22 cellular contexts compared by ENCODE assay signal in the genomic region with DNA sequence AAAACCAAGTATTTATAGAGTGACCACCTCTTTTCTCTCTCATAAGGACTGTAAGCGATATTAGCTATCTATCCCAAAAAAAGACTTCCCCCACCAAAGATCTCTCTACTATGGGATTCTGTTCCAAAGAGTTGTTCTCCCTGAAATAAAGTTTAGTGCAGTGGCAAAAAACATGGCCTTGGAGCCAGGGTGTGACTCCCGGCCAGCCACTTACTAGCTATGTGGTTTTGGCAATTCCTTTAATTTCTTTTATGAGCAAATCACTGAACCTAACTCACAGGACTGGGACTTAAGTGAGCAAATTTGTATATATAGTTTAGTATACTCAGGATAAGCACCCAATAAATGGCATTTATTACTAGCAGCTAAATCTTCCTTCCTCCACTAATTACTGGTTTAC. TPM values are rescaled to one million over a fixed set of nuclear protein-coding genes. Genes with fewer than 3 reads are reported as not detected.
DNase-seq lines count a peak whose midpoint lies in the region; ATAC-seq and TF ChIP-seq lines count a peak whose summit lies in the region.
"Had no signal": no experiment of that assay in that cellular context is flagged by ENCODE, and none has a peak within 500 bp of the region (broad histone marks: within the 10 kb centered on the region; RNA-seq: fewer than 3 reads in every experiment).

No MANE protein-coding gene starts in this region.

- H3K27me3 ChIP-seq in right cardiac atrium (ENCODE audit: control insufficient read depth, insufficient read depth) (no peaks in the 10 kb centered on the region), MG63 (no peaks in the 10 kb centered on the region)
- H3K27me3 ChIP-seq: BLaER1 had no signal

- H3K27ac Mint-ChIP-seq in activated T-helper 2 cell treated with anti-CD3 and anti-CD28 coated beads, Interferon-gamma antibody, Interleukin-2, Interleukin-4, amounts not matched to agents 10 μg/mL and 5 μg/mL and 100 μg/mL, durations not matched to agents 14 hours and 24 hours and 36 hours, result no peak overlapping the region
- H3K27ac Mint-ChIP-seq: CD8-positive, alpha-beta T cell; HFFc6 had no signal

- H3K9me3 ChIP-seq in right cardiac atrium (ENCODE audit: control insufficient read depth, low read length) (no peaks in the 10 kb centered on the region), MG63 (0 out of 2 replicates have a peak, but pooled peaks cover 3% of the 10 kb centered on the region)
- H3K9me3 ChIP-seq: BLaER1 had no signal

- WGBS in right cardiac atrium, result 82% methylated on average over 2 of the region's 2 CpGs

- peaks cover 4% of the 10 kb centered on the region for H3K4me1 ChIP-seq in right cardiac atrium (ENCODE audit: control insufficient read depth, insufficient read depth, low read length)
- H3K4me1 ChIP-seq: BLaER1 had no signal

- no peak overlapping the region for H3K4me3 Mint-ChIP-seq in activated T-helper 2 cell treated with anti-CD3 and anti-CD28 coated beads, Interferon-gamma antibody, Interleukin-2, Interleukin-4, amounts not matched to agents 10 μg/mL and 5 μg/mL and 100 μg/mL, durations not matched to agents 14 hours and 24 hours and 36 hours (ENCODE audit: low read depth)
- H3K4me3 Mint-ChIP-seq: CD14-positive monocyte; CD8-positive, alpha-beta T cell; HFFc6 had no signal

- no peaks in the 10 kb centered on the region for H3K36me3 Mint-ChIP-seq in activated T-helper 2 cell treated with anti-CD3 and anti-CD28 coated beads, Interferon-gamma antibody, Interleukin-2, Interleukin-4, amounts not matched to agents 10 μg/mL and 5 μg/mL and 100 μg/mL, durations not matched to agents 14 hours and 24 hours and 36 hours (ENCODE audit: low read depth)
- H3K36me3 Mint-ChIP-seq: CD8-positive, alpha-beta T cell had no signal

- ATAC-seq in right cardiac atrium, result no peak
- ATAC-seq: CD8-positive, alpha-beta T cell; GM12878; HCT116; K562 had no signal

- DNase-seq in right cardiac atrium, result peak in 2 of 3 donors; percentile 20 to 52
- DNase-seq in cardiac septum (ENCODE audit: low spot score), result no peak
- DNase-seq in LoVo (ENCODE audit: low spot score), result peak; percentile 0
- peak; percentile 21 for DNase-seq in fibroblast of the aortic adventitia (ENCODE audit: low read depth)
- no peak for DNase-seq in activated CD8-positive, alpha-beta memory T cell treated with anti-CD3 and anti-CD28 coated beads, Interleukin-2, amount 50 U/mL, for 48 hours
- DNase-seq in activated T-helper 2 cell treated with anti-CD3 and anti-CD28 coated beads, Interferon-gamma antibody, Interleukin-2, Interleukin-4, amounts not matched to agents 10 μg/mL and 5 μg/mL and 100 μg/mL, durations not matched to agents 14 hours and 24 hours and 36 hours (ENCODE audit: low spot score), result no peak
- DNase-seq in MG63, result no peak
- no peak for DNase-seq in AG08395 (ENCODE audit: low spot score)
- DNase-seq: 8988T; Calu3; CD8-positive, alpha-beta T cell; DMS79 treated with DMSO at 0.1 percent for 48 hours; EL; GOT3; H7; HFFc6; IMR-90 had no signal

- TF ChIP-seq CTCF in fibroblast of the aortic adventitia (IDR thresholded peaks at IDR 0.05; ENCODE audit: insufficient read depth, low read length), result no peak

- no peaks in the 10 kb centered on the region for H3K9me3 Mint-ChIP-seq in activated T-helper 2 cell treated with anti-CD3 and anti-CD28 coated beads, Interferon-gamma antibody, Interleukin-2, Interleukin-4, amounts not matched to agents 10 μg/mL and 5 μg/mL and 100 μg/mL, durations not matched to agents 14 hours and 24 hours and 36 hours
- H3K9me3 Mint-ChIP-seq: CD14-positive monocyte; CD8-positive, alpha-beta T cell; HFFc6 had no signal

- H3K27ac ChIP-seq in right cardiac atrium (ENCODE audit: low read length), result no peak overlapping the region
- H3K27ac ChIP-seq: BLaER1 had no signal

- H3K36me3 ChIP-seq in MG63, result no peaks in the 10 kb centered on the region
- H3K36me3 ChIP-seq: BLaER1 had no signal

- H3K27me3 Mint-ChIP-seq in activated T-helper 2 cell treated with anti-CD3 and anti-CD28 coated beads, Interferon-gamma antibody, Interleukin-2, Interleukin-4, amounts not matched to agents 10 μg/mL and 5 μg/mL and 100 μg/mL, durations not matched to agents 14 hours and 24 hours and 36 hours (ENCODE audit: low read depth), result peaks cover 3% of the 10 kb centered on the region

- H3K4me1 Mint-ChIP-seq in activated T-helper 2 cell treated with anti-CD3 and anti-CD28 coated beads, Interferon-gamma antibody, Interleukin-2, Interleukin-4, amounts not matched to agents 10 μg/mL and 5 μg/mL and 100 μg/mL, durations not matched to agents 14 hours and 24 hours and 36 hours (ENCODE audit: low read depth), result no peaks in the 10 kb centered on the region

- intact Hi-C loops in right cardiac atrium (cut with DNase I), result loop anchor here in 1 of 4 donors (10.0 kb wide), 2 partner anchors 123 to 543 kb away; no protein-coding TSS in a partner anchor
- intact Hi-C loops in cardiac septum (cut with DNase I), result loop anchor here (2.0 kb wide), 1 partner anchor 119 kb away; no protein-coding TSS in a partner anchor
- intact Hi-C loops in activated T-helper 2 cell treated with anti-CD3 and anti-CD28 coated beads, Interferon-gamma antibody, Interleukin-2, Interleukin-4, amounts not matched to agents 10 μg/mL and 5 μg/mL and 100 μg/mL, durations not matched to agents 14 hours and 24 hours and 36 hours (cut with micrococcal nuclease), result loop anchor here (5.0 kb wide), 1 partner anchor 40 kb away; a partner anchor contains a TSS

- H3K4me3 ChIP-seq in right cardiac atrium (ENCODE audit: low read length), result no peak overlapping the region
- no peak overlapping the region for H3K4me3 ChIP-seq in fibroblast of the aortic adventitia (ENCODE audit: low read depth, low read length)
- no peak overlapping the region for H3K4me3 ChIP-seq in MG63
- H3K4me3 ChIP-seq: BLaER1, GM12878, K562 had no signal

RNA-seq across cellular contexts. Expression of a gene that starts 42.6 kb away (rescaled TPM):
- 10 to 100 TPM; 41.9 to 66.7 (median 54.5) TPM for total RNA-seq in right cardiac atrium
- polyA plus RNA-seq in right cardiac atrium, result 8.4 TPM
- 48.9 TPM for total RNA-seq in cardiac septum
- total RNA-seq in fibroblast of the aortic adventitia (ENCODE audit: low replicate concordance), result 53.3 and 62.3 TPM in 2 replicates
- 9.8 and 14.3 TPM in 2 replicates for total RNA-seq in activated T-helper 2 cell treated with anti-CD3 and anti-CD28 coated beads, Interferon-gamma antibody, Interleukin-2, Interleukin-4, amounts not matched to agents 10 μg/mL and 5 μg/mL and 100 μg/mL, durations not matched to agents 14 hours and 24 hours and 36 hours
- total RNA-seq in MG63 (2014; rRNA removed; shearing (Covaris generic); ENCODE audit: low replicate concordance), result 5.5 and 5.6 TPM in 2 replicates

Comparison
In these comparisons a context has a peak if more than half of its experiments do, and no peak if none do; other contexts are left out.
1. DNase-seq: peak in right cardiac atrium (2 of 3), LoVo (single experiment) and fibroblast of the aortic adventitia (single experiment); none in cardiac septum (single experiment), activated CD8-positive, alpha-beta memory T cell treated with anti-CD3 and anti-CD28 coated beads, Interleukin-2, amount 50 U/mL, for 48 hours (single experiment), activated T-helper 2 cell treated with anti-CD3 and anti-CD28 coated beads, Interferon-gamma antibody, Interleukin-2, Interleukin-4, amounts not matched to agents 10 μg/mL and 5 μg/mL and 100 μg/mL, durations not matched to agents 14 hours and 24 hours and 36 hours (single experiment), MG63 (single experiment) and AG08395 (single experiment).